Comparison of ENCODE assay signal across 16 cellular contexts in the genomic region with DNA sequence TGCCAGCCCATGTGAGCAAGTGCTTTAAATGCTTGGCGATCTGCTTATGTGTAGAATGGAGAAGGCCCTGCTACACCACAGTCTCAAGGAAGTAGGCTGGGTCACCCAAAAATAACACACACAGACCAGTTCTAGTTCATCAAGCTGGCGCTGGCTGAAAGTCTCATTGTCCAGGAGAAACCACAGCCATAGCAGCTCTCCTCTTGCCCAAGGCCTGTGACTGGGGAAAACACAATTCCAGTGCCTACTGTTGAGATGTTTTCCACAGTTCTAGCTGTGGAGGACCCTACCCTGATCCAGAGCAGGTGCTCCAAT. TPM values are rescaled to one million over a fixed set of nuclear protein-coding genes. Genes with fewer than 3 reads are reported as not detected.
DNase-seq lines count a peak whose midpoint lies in the region; ATAC-seq and TF ChIP-seq lines count a peak whose summit lies in the region.
"Not testable (repeated sequence)": the region's sequence is repeated elsewhere in the genome, so short reads cannot be mapped to it uniquely, and the experiment has no call there.
"Had no signal": no experiment of that assay in that cellular context is flagged by ENCODE, and none has a peak within 500 bp of the region (broad histone marks: within the 10 kb centered on the region; RNA-seq: fewer than 3 reads in every experiment).

No MANE protein-coding gene starts in this region.

- intact Hi-C loops in upper lobe of right lung (cut with DNase I): not testable (repeated sequence)

- not testable (repeated sequence) for H3K9me3 ChIP-seq in upper lobe of right lung

- not testable (repeated sequence) for H3K4me3 ChIP-seq in upper lobe of right lung

- peak; percentile 42 for ATAC-seq in GM18502 (IDR thresholded peaks at IDR 0.05; ENCODE audit: poor library complexity, unreplicated experiment)
- ATAC-seq in GM19035 (IDR thresholded peaks at IDR 0.05; ENCODE audit: unreplicated experiment): peak; percentile 41
- peak; percentile 31 for ATAC-seq in GM21390 (IDR thresholded peaks at IDR 0.05; ENCODE audit: unreplicated experiment)
- ATAC-seq in GM21737 (IDR thresholded peaks at IDR 0.05; ENCODE audit: unreplicated experiment): peak; percentile 28
- ATAC-seq in HG02852 (IDR thresholded peaks at IDR 0.05; ENCODE audit: unreplicated experiment): peak; percentile 34
- peak; percentile 49 for ATAC-seq in HG03108 (IDR thresholded peaks at IDR 0.05; ENCODE audit: unreplicated experiment)
- peak; percentile 8 for ATAC-seq in foreskin keratinocyte
- peak; percentile 17 for ATAC-seq in upper lobe of right lung

- H3K4me1 ChIP-seq in foreskin keratinocyte, upper lobe of right lung: not testable (repeated sequence)

- not testable (repeated sequence) for TF ChIP-seq CTCF in foreskin keratinocyte (conservative IDR thresholded peaks at IDR 0.05); upper lobe of right lung (IDR thresholded peaks at IDR 0.05)

- H3K36me3 ChIP-seq in upper lobe of right lung: not testable (repeated sequence)

- not testable (repeated sequence) for DNase-seq in foreskin keratinocyte, upper lobe of right lung

- H3K27me3 ChIP-seq in foreskin keratinocyte, upper lobe of right lung: not testable (repeated sequence)

- H3K27ac ChIP-seq in foreskin keratinocyte, upper lobe of right lung: not testable (repeated sequence)

RNA-seq across cellular contexts. Expression of a gene that starts 4.1 kb away (rescaled TPM):
- total RNA-seq in foreskin keratinocyte (1.4 and 7.2 TPM in 2 replicates), upper lobe of right lung (9.5 TPM)
- polyA plus RNA-seq in foreskin keratinocyte: 0.10 and 4.8 TPM in 2 replicates
- total RNA-seq: A172, G401, SJSA1 had no signal
- polyA plus RNA-seq: AG04450 had no signal

RNA-seq across cellular contexts. Expression of a gene that starts 16.5 kb away (rescaled TPM):
- 13.7 and 29.0 TPM in 2 replicates for total RNA-seq in foreskin keratinocyte
- 10.9 and 22.4 TPM in 2 replicates for polyA plus RNA-seq in foreskin keratinocyte
- 11.5 TPM for total RNA-seq in upper lobe of right lung
- total RNA-seq: A172, G401 had no signal

RNA-seq across cellular contexts. Expression of a gene that starts 56.1 kb away (rescaled TPM):
- total RNA-seq in foreskin keratinocyte: not detected in 2 replicates
- polyA plus RNA-seq in foreskin keratinocyte: not detected in 2 replicates
- not detected for total RNA-seq in upper lobe of right lung
- total RNA-seq: A172; Calu3; CD8-positive, alpha-beta memory T cell; G401; GM23338; Right ventricle myocardium inferior; SJSA1 had no signal
- polyA plus RNA-seq: AG04450; CD8-positive, alpha-beta memory T cell; GM23338 had no signal
